Comparison of ENCODE assay signal across 2 cellular contexts in the genomic region with DNA sequence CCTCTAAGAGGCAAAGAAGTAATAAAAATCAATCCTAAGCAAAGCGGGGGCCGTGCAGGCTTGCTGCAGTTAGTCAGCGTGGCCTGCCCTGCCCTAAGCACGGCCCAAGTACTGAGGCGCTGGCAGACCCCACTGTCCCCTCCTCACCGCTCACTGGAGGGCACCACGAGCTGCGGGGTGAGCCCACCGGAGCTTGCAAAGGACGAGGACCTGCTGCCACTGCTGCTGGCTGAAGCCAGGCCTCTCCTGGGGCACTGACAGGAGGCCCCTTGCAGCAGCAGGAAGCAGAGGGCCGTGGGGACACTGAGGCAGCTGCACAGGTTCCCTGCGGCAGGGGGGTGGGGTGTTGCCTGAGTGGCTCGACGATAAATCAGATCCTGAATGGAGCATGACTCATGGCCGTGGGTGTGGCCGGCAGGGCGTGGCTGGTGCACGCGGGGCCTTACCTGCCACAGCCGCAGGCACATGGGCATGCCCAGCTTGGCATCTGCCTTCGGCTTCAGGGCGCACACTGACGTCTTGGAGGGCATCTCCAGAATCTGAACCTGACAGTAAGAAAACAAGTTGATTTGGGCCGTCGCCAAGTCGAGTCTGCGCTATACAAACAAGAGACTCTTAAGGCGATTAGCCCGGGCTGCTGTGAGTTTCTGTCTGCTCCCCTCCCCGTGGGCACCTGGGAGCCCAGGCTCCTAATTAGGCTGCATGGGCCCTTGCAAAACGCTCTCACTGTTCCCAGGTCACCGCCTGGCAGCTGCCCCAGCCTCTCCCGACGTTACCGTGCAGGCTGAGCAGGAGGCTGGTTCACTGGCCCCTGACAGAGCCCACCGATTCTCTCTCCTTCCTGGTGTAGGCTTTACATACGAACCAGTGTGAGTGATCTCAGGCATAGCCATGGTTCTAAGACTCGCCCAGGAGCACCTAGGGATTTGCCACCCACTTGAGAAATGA.
TF ChIP-seq lines count a peak whose summit lies in the region.

No MANE protein-coding gene starts in this region.

TF ChIP-seq in HepG2, 621 proteins besides CTCF, POLR2A, EP300 and RAD21:
- TF ChIP-seq ZNF350 (CRISPR knock-in tag; IDR thresholded peaks at IDR 0.05; ENCODE audit: borderline replicate concordance, low read depth) (no peak), ZNF460 (CRISPR knock-in tag; IDR thresholded peaks at IDR 0.05; ENCODE audit: borderline replicate concordance) (no peak), SRSF9 (IDR thresholded peaks at IDR 0.05; ENCODE audit: borderline replicate concordance, insufficient read depth, low read depth, low read length, poor library complexity, severe bottlenecking) (no peak), POLR2G (IDR thresholded peaks at IDR 0.05; ENCODE audit: low read depth, low read length) (no peak), ZNF768 (CRISPR knock-in tag; IDR thresholded peaks at IDR 0.05) (no peak), GFI1 (CRISPR knock-in tag; IDR thresholded peaks at IDR 0.05; ENCODE audit: borderline replicate concordance) (no peak), GZF1 (CRISPR knock-in tag; IDR thresholded peaks at IDR 0.05) (no peak), JUNB (CRISPR knock-in tag; IDR thresholded peaks at IDR 0.05; ENCODE audit: borderline replicate concordance) (no peak), TOE1 (CRISPR knock-in tag; IDR thresholded peaks at IDR 0.05) (no peak)
- TF ChIP-seq, protein P1, sequence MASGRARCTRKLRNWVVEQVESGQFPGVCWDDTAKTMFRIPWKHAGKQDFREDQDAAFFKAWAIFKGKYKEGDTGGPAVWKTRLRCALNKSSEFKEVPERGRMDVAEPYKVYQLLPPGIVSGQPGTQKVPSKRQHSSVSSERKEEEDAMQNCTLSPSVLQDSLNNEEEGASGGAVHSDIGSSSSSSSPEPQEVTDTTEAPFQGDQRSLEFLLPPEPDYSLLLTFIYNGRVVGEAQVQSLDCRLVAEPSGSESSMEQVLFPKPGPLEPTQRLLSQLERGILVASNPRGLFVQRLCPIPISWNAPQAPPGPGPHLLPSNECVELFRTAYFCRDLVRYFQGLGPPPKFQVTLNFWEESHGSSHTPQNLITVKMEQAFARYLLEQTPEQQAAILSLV (CRISPR knock-in tag; IDR thresholded peaks at IDR 0.05; ENCODE audit: borderline replicate concordance), result no peak

TF ChIP-seq in GM12891, 5 proteins besides CTCF, POLR2A, EP300 and RAD21:
- TF ChIP-seq SPI1 (IDR thresholded peaks at IDR 0.05; ENCODE audit: low read depth, low read length), result no peak
- TF ChIP-seq TAF1 (IDR thresholded peaks at IDR 0.05; ENCODE audit: low read depth, low read length), result no peak
- TF ChIP-seq PAX5 (IDR thresholded peaks at IDR 0.05; ENCODE audit: insufficient read depth, low read length, severe bottlenecking), result no peak
- TF ChIP-seq POLR2AphosphoS5 (IDR thresholded peaks at IDR 0.05; ENCODE audit: low read depth, low read length), result no peak
- TF ChIP-seq POU2F2 (IDR thresholded peaks at IDR 0.05; ENCODE audit: low read depth, low read length), result no peak
